In the genomic region with DNA sequence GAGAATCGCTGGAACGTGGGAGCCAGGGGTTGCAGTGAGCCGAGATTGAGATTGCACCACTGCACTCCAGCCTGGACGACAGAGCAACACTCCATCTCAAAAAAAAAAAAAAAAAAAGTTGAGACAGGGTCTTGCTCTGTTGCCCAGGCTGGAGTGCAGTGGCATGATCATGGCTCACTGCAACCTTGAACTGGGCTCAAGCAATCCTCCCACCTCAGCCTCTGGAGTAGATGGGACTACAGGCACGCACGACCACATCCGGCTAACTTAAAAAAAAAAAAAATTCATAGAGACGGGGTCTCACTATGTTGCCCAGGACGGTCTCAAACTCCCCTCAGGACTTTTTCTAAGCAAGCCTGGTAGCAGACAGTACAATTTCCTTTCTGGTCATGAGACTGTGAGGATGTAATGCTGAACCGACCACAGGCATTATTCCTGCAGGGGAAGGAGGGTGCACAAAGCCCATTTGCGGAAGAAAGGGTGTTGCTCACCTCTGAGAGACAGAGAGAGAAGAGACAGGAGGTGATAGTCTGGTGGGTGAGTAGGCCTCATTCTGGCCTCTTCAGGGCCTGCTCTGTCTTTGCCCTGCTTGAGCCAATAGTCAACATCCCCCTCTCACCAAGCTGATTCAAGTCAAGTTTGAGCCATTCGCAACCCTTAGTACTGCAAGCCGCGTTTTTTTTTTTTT, we compare ENCODE assay signal across 26 cellular contexts.
DNase-seq lines count a peak whose midpoint lies in the region; ATAC-seq, FAIRE-seq and TF ChIP-seq lines count a peak whose summit lies in the region.
"Had no signal": no experiment of that assay in that cellular context is flagged by ENCODE, and none has a peak within 500 bp of the region (broad histone marks: within the 10 kb centered on the region; RNA-seq: fewer than 3 reads in every experiment).

No MANE protein-coding gene starts in this region.

- intact Hi-C loops in colonic mucosa (cut with DNase I) (loop anchor here (5.0 kb wide), 2 partner anchors 44 to 206 kb away; a partner anchor contains a TSS), testis (cut with DNase I; ENCODE audit: low total_unique reads) (loop anchor here (5.0 kb wide), 2 partner anchors 44 to 201 kb away; no protein-coding TSS in a partner anchor), PC-3 (cut with micrococcal nuclease) (loop anchor here (5.0 kb wide), 1 partner anchor 44 kb away; no protein-coding TSS in a partner anchor)

- H3K9me2 ChIP-seq in PC-3 (replicated peaks; ENCODE audit: low read length): no peaks in the 10 kb centered on the region

- H3K27me3 ChIP-seq in HL-60 (ENCODE audit: insufficient read depth, poor library complexity, severe bottlenecking): no peaks in the 10 kb centered on the region
- no peaks in the 10 kb centered on the region for H3K27me3 ChIP-seq in colonic mucosa
- no peaks in the 10 kb centered on the region for H3K27me3 ChIP-seq in osteoblast (ENCODE audit: insufficient read depth, low read length)
- no peaks in the 10 kb centered on the region for H3K27me3 ChIP-seq in testis
- H3K27me3 ChIP-seq in SJCRH30: no peaks in the 10 kb centered on the region
- no peaks in the 10 kb centered on the region for H3K27me3 ChIP-seq in PC-3 (ENCODE audit: low read length)

- H3K27ac ChIP-seq in HL-60 (replicated peaks) (peak overlapping the region; percentile 34), colonic mucosa (peak overlapping the region; percentile 30), osteoblast (ENCODE audit: low read depth, low read length) (no peak overlapping the region), testis (no peak overlapping the region), SJCRH30 (no peak overlapping the region), PC-3 (ENCODE audit: low read length) (no peak overlapping the region)
- H3K27ac ChIP-seq: GM23248, lower lobe of right lung, prostate gland had no signal

- no peaks in the 10 kb centered on the region for H3F3A ChIP-seq in PC-3 (ENCODE audit: low read length, unreplicated experiment)

- CTCF ChIA-PET in PC-3 (lab: Charles Lee): no interaction called here

- DNase-seq in HL-60 (ENCODE audit: low read depth in 1 of 2, low spot score in 1 of 2) (peak in 1 of 2 experiments; percentile 67), colonic mucosa (no peak), osteoblast (ENCODE audit: insufficient read length, low spot score, missing footprints) (peak; percentile 38), urothelium cell line (ENCODE audit: low spot score) (peak; percentile 61), testis (no peak), SJCRH30 (no peak), PC-3 (no peak)
- DNase-seq: activated CD4-positive, alpha-beta T cell treated with anti-CD3 and anti-CD28 coated beads for 48 hours; activated CD8-positive, alpha-beta memory T cell treated with anti-CD3 and anti-CD28 coated beads for 24 hours; activated gamma-delta T cell treated with Interleukin-2 at 50 U/mL for 16 hours; activated T-cell treated with anti-CD3 and anti-CD28 coated beads, Interleukin-2, amount 50 U/mL, for 1 hour; CD4-positive, CD25-positive, alpha-beta regulatory T cell; cerebellar nuclear complex; EL; glutamatergic neuron; GM23248; kidney glomerular epithelial cell; lower lobe of right lung; NCI-H187; NCI-H2171 treated with DMSO at 0.1 percent for 48 hours; NCI-H524 treated with DMSO at 0.1 percent for 48 hours; NK-92 treated with Interleukin-12 subunit alpha and Interleukin-12 subunit beta, amount 100 ng/mL, for 24 hours; Right ventricle myocardium superior; trophoblast cell had no signal

- BruUV-seq in PC-3 (replicated peaks; lab: Mats Ljungman, UMichigan): no TSS peak

- TF ChIP-seq CTCF in HL-60 (IDR thresholded peaks at IDR 0.05; ENCODE audit: insufficient read depth, low read length) (no peak), colonic mucosa (IDR thresholded peaks at IDR 0.05) (no peak), osteoblast (IDR thresholded peaks at IDR 0.05; ENCODE audit: extremely low read depth, low read depth, low read length) (no peak), testis (IDR thresholded peaks at IDR 0.05) (no peak), PC-3 (conservative IDR thresholded peaks at IDR 0.05; ENCODE audit: low read depth, low read length) (no peak)

- no peak for FAIRE-seq in urothelium cell line (lab: Jason Lieb, UNC)
- FAIRE-seq: GM12892 had no signal

- H3K4me2 ChIP-seq in osteoblast (ENCODE audit: insufficient read depth, low read length) (no peak overlapping the region), PC-3 (ENCODE audit: low read length) (no peak overlapping the region)

- no peaks in the 10 kb centered on the region for H3K36me3 ChIP-seq in colonic mucosa
- no peaks in the 10 kb centered on the region for H3K36me3 ChIP-seq in osteoblast (ENCODE audit: insufficient read depth, low read length)
- no peaks in the 10 kb centered on the region for H3K36me3 ChIP-seq in testis (ENCODE audit: low read depth, missing control alignments)
- H3K36me3 ChIP-seq in SJCRH30: no peaks in the 10 kb centered on the region
- no peaks in the 10 kb centered on the region for H3K36me3 ChIP-seq in PC-3 (ENCODE audit: low read depth, low read length)
- H3K36me3 ChIP-seq: lower lobe of right lung, prostate gland had no signal

- no peaks in the 10 kb centered on the region for H3K4me1 ChIP-seq in colonic mucosa
- peaks cover 15% of the 10 kb centered on the region for H3K4me1 ChIP-seq in osteoblast (ENCODE audit: insufficient read depth, low read length)
- H3K4me1 ChIP-seq in testis: peaks cover 24% of the 10 kb centered on the region
- H3K4me1 ChIP-seq in SJCRH30: peaks cover 9% of the 10 kb centered on the region; the same call in 1 of the 2 replicates
- 0 out of 2 replicates have a peak, but pooled peaks cover 3% of the 10 kb centered on the region for H3K4me1 ChIP-seq in PC-3 (ENCODE audit: insufficient read depth, low read length)
- H3K4me1 ChIP-seq: prostate gland had no signal

- H3K79me2 ChIP-seq in osteoblast (ENCODE audit: insufficient read depth, low read length): no peaks in the 10 kb centered on the region
- no peaks in the 10 kb centered on the region for H3K79me2 ChIP-seq in PC-3 (ENCODE audit: low read length)

- no peaks in the 10 kb centered on the region for H4K20me1 ChIP-seq in osteoblast (ENCODE audit: insufficient read depth, low read length)
- no peaks in the 10 kb centered on the region for H4K20me1 ChIP-seq in PC-3 (ENCODE audit: low read length)

- H3K4me3 ChIP-seq in HL-60 (replicated peaks; ENCODE audit: insufficient read depth, low read length) (no peak overlapping the region), colonic mucosa (no peak overlapping the region), osteoblast (ENCODE audit: insufficient read depth, low read length) (no peak overlapping the region), testis (no peak overlapping the region), SJCRH30 (no peak overlapping the region), PC-3 (ENCODE audit: low read length) (no peak overlapping the region)
- H3K4me3 ChIP-seq: GM23248, lower lobe of right lung, prostate gland had no signal

- H3K9me3 ChIP-seq in colonic mucosa (no peaks in the 10 kb centered on the region), osteoblast (ENCODE audit: low read depth, low read length) (peaks cover 7% of the 10 kb centered on the region), testis (no peaks in the 10 kb centered on the region), SJCRH30 (replicated peaks) (peaks cover 7% of the 10 kb centered on the region), PC-3 (ENCODE audit: low read length) (no peaks in the 10 kb centered on the region)
- H3K9me3 ChIP-seq: prostate gland had no signal

- no peak for TF ChIP-seq POLR2A in testis (IDR thresholded peaks at IDR 0.05)

- POLR2A ChIA-PET in PC-3 (lab: Charles Lee; ENCODE audit: unreplicated experiment): no interaction called here

- no peak for ATAC-seq in PC-3
- ATAC-seq: lower lobe of right lung had no signal

- H3K9ac ChIP-seq in colonic mucosa (ENCODE audit: low read depth in 2 of 2, low read length in 2 of 2): no peak overlapping the region
- no peak overlapping the region for H3K9ac ChIP-seq in PC-3 (ENCODE audit: low read length)
- H3K9ac ChIP-seq: GM23248 had no signal

- 76 to 83% methylated on average over 14 of the region's 14 CpGs for WGBS in testis, 2 donors

- H2AFZ ChIP-seq in osteoblast (ENCODE audit: low read length) (no peak overlapping the region), PC-3 (ENCODE audit: low read length) (no peak overlapping the region)
- H2AFZ ChIP-seq: GM23248 had no signal

Comparison
In these comparisons a context has a peak if more than half of its experiments do, and no peak if none do; other contexts are left out.
1. DNase-seq: peak in osteoblast (single experiment) and urothelium cell line (single experiment); none in colonic mucosa (single experiment), testis (single experiment), SJCRH30 (0 of 2) and PC-3 (single experiment).
2. H3K27ac ChIP-seq: peak in HL-60 (single experiment) and colonic mucosa (single experiment); none in osteoblast (single experiment), testis (0 of 2), SJCRH30 (single experiment) and PC-3 (single experiment).